In the genomic region with DNA sequence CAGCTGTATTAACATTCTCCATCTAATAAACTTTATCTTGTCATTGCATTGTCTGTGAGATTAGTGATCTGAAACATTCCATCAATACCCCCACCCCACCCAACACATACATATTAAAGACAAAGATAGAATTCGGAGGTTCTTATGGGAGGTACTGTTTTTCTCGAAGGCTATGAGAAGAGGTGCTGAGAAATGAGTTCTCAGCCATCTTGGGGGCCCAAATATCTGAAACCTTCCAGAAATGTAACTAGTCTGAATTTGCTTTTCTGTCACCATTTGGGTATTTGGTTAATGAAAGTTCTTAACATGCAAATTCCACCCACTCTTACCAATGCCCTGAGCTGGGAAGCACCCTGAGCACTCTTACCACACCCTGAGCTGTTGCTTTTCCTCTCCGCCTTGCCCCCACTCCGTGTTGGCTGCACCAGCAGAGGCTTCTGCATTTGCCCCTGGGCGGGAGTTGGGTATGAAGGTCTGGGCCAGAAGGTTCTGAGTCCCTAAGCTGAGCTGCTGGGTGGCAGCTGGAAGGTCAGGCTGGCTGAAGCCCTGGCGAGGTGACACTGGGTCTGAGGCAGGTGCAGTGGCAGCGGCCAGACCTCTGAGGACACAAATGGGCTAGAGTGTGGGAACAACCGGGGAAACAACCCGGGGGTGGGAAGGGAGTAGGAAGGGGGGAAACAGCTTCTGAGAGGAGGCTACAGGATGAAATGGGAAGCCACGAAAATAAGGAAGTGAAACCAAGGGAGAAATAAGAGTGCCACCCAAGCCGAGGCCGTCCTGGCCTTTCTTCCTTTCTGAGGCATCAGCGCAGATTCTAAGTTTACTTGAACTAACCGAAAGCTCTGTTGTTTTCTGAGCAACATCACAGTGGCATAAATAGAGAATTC, we compare ENCODE assay signal across 8 cellular contexts. TPM values are rescaled to one million over a fixed set of nuclear protein-coding genes. Genes with fewer than 3 reads are reported as not detected.
DNase-seq lines count a peak whose midpoint lies in the region; ATAC-seq lines count a peak whose summit lies in the region.

No MANE protein-coding gene starts in this region.

- peaks cover 3 to 31% (median 22%) of the 10 kb centered on the region in 4 donors for H3K4me1 Mint-ChIP-seq in CD4-positive, CD25-positive, alpha-beta regulatory T cell
- H3K4me1 Mint-ChIP-seq in activated CD4-positive, alpha-beta T cell treated with anti-CD3 and anti-CD28 coated beads, Interleukin-2, amount 10 ng/mL, durations not matched to agents 24 days and 14 days, result peaks cover 20% of the 10 kb centered on the region

- peak overlapping the region; percentile 60 to 87 (median 76) for H3K4me3 Mint-ChIP-seq in CD4-positive, CD25-positive, alpha-beta regulatory T cell
- peak overlapping the region; percentile 76 for H3K4me3 Mint-ChIP-seq in activated CD4-positive, alpha-beta T cell treated with anti-CD3 and anti-CD28 coated beads, Interleukin-2, amount 10 ng/mL, durations not matched to agents 24 days and 14 days

- peaks cover 12% of the 10 kb centered on the region for H3K36me3 ChIP-seq in CD4-positive, CD25-positive, alpha-beta regulatory T cell (ENCODE audit: control insufficient read depth, insufficient read depth, low read length)
- H3K36me3 ChIP-seq in muscle layer of duodenum (ENCODE audit: control insufficient read depth in 1 of 2, insufficient read depth in 2 of 2, low read length in 2 of 2), result no peaks in the 10 kb centered on the region

- H3K27ac ChIP-seq in CD4-positive, CD25-positive, alpha-beta regulatory T cell (ENCODE audit: insufficient read depth, low read length, poor library complexity, severe bottlenecking), result no peak overlapping the region
- peak overlapping the region; percentile 35 for H3K27ac ChIP-seq in muscle layer of duodenum (ENCODE audit: low read length)

- peak overlapping the region; percentile 90 to 97 (median 96) for H3K27ac Mint-ChIP-seq in CD4-positive, CD25-positive, alpha-beta regulatory T cell
- peak overlapping the region; percentile 86 for H3K27ac Mint-ChIP-seq in activated CD4-positive, alpha-beta T cell treated with anti-CD3 and anti-CD28 coated beads, Interleukin-2, amount 10 ng/mL, durations not matched to agents 24 days and 14 days

- peaks cover 26% of the 10 kb centered on the region for H3K36me3 Mint-ChIP-seq in CD4-positive, CD25-positive, alpha-beta regulatory T cell
- peaks cover 27% of the 10 kb centered on the region for H3K36me3 Mint-ChIP-seq in activated CD4-positive, alpha-beta T cell treated with anti-CD3 and anti-CD28 coated beads, Interleukin-2, amount 10 ng/mL, durations not matched to agents 24 days and 14 days (ENCODE audit: low read depth)

- no peaks in the 10 kb centered on the region for H3K27me3 Mint-ChIP-seq in CD4-positive, CD25-positive, alpha-beta regulatory T cell
- peaks cover 2% of the 10 kb centered on the region for H3K27me3 Mint-ChIP-seq in activated CD4-positive, alpha-beta T cell treated with anti-CD3 and anti-CD28 coated beads, Interleukin-2, amount 10 ng/mL, durations not matched to agents 24 days and 14 days

- no peaks in the 10 kb centered on the region for H3K27me3 ChIP-seq in CD4-positive, CD25-positive, alpha-beta regulatory T cell (ENCODE audit: control insufficient read depth, insufficient read depth, low read length)
- H3K27me3 ChIP-seq in muscle layer of duodenum (ENCODE audit: low read depth, low read length), result no peaks in the 10 kb centered on the region

- peaks cover 0 to 12% of the 10 kb centered on the region in 2 experiments for H3K9me3 ChIP-seq in CD4-positive, CD25-positive, alpha-beta regulatory T cell (ENCODE audit: control insufficient read depth in 2 of 2, low read length in 2 of 2)
- H3K9me3 ChIP-seq in muscle layer of duodenum (ENCODE audit: control insufficient read depth in 1 of 2, low read length in 2 of 2), result peaks cover 0 to 8% of the 10 kb centered on the region in 2 donors

- ATAC-seq in CD4-positive, CD25-positive, alpha-beta regulatory T cell (ENCODE audit: low read depth in 2 of 2), result peak; percentile 54 to 68
- ATAC-seq in GM19324 (IDR thresholded peaks at IDR 0.05; ENCODE audit: low FRiP score, unreplicated experiment), result peak; percentile 94
- ATAC-seq in HG03108 (IDR thresholded peaks at IDR 0.05; ENCODE audit: unreplicated experiment), result peak; percentile 81

- peaks cover 15% of the 10 kb centered on the region for H3K4me1 ChIP-seq in CD4-positive, CD25-positive, alpha-beta regulatory T cell (ENCODE audit: control insufficient read depth, insufficient read depth, low read length, poor library complexity, severe bottlenecking)
- peaks cover 0 to 7% of the 10 kb centered on the region in 2 donors for H3K4me1 ChIP-seq in muscle layer of duodenum (ENCODE audit: control insufficient read depth in 1 of 2, insufficient read depth in 2 of 2, low read length in 2 of 2)

- peak in 2 of 3 donors; percentile 10 to 34 for DNase-seq in CD4-positive, CD25-positive, alpha-beta regulatory T cell
- DNase-seq in activated CD4-positive, alpha-beta T cell treated with anti-CD3 and anti-CD28 coated beads, Interleukin-2, amount 10 ng/mL, durations not matched to agents 24 days and 14 days, result peak; percentile 61
- DNase-seq in NCI-H1694 treated with DMSO at 0.1 percent for 48 hours (lab: John Stamatoyannopoulos, UW) (no peak), LoVo (ENCODE audit: low spot score) (no peak), GM03348 (ENCODE audit: low spot score) (no peak)

- intact Hi-C loops in activated CD4-positive, alpha-beta T cell treated with anti-CD3 and anti-CD28 coated beads, Interleukin-2, amount 10 ng/mL, durations not matched to agents 24 days and 14 days (cut with micrococcal nuclease), result loop anchor here (2.0 kb wide), 2 partner anchors 17 to 39 kb away; partner anchors contain the start of gene STX6

- H3K9me3 Mint-ChIP-seq in CD4-positive, CD25-positive, alpha-beta regulatory T cell, result peaks cover 0 to 14% (median 4%) of the 10 kb centered on the region in 7 donors
- peaks cover 5% of the 10 kb centered on the region for H3K9me3 Mint-ChIP-seq in activated CD4-positive, alpha-beta T cell treated with anti-CD3 and anti-CD28 coated beads, Interleukin-2, amount 10 ng/mL, durations not matched to agents 24 days and 14 days

- peak overlapping the region; percentile 71 for H3K4me3 ChIP-seq in CD4-positive, CD25-positive, alpha-beta regulatory T cell (ENCODE audit: low read depth, low read length)
- no peak overlapping the region for H3K4me3 ChIP-seq in muscle layer of duodenum (ENCODE audit: low read depth in 1 of 2, low read length in 2 of 2)

RNA-seq across cellular contexts. Expression of gene IER5, which starts 26.4 kb away (rescaled TPM):
- 81.8 TPM for total RNA-seq in CD4-positive, CD25-positive, alpha-beta regulatory T cell
- 10 to 100 TPM in 1 of 4 donors, 1 to 10 TPM in 3; 6.5 to 14.2 (median 7.7) TPM for polyA plus RNA-seq in CD4-positive, CD25-positive, alpha-beta regulatory T cell
- total RNA-seq in activated CD4-positive, alpha-beta T cell treated with anti-CD3 and anti-CD28 coated beads, Interleukin-2, amount 10 ng/mL, durations not matched to agents 24 days and 14 days, result 48.3 and 48.6 TPM in 2 replicates

RNA-seq across cellular contexts. Expression of gene MR1, which starts 28.4 kb away (rescaled TPM):
- 30.5 TPM for total RNA-seq in CD4-positive, CD25-positive, alpha-beta regulatory T cell
- 10 to 100 TPM; 41.3 to 48.7 (median 45.2) TPM for polyA plus RNA-seq in CD4-positive, CD25-positive, alpha-beta regulatory T cell
- total RNA-seq in activated CD4-positive, alpha-beta T cell treated with anti-CD3 and anti-CD28 coated beads, Interleukin-2, amount 10 ng/mL, durations not matched to agents 24 days and 14 days, result 14.6 and 16.2 TPM in 2 replicates

RNA-seq across cellular contexts. Expression of gene STX6, which starts 39.5 kb away (rescaled TPM):
- total RNA-seq in CD4-positive, CD25-positive, alpha-beta regulatory T cell, result 15.5 TPM
- polyA plus RNA-seq in CD4-positive, CD25-positive, alpha-beta regulatory T cell, result 10 to 100 TPM; 10.6 to 11.5 (median 11.3) TPM
- total RNA-seq in activated CD4-positive, alpha-beta T cell treated with anti-CD3 and anti-CD28 coated beads, Interleukin-2, amount 10 ng/mL, durations not matched to agents 24 days and 14 days, result 31.9 and 33.6 TPM in 2 replicates

Comparison
In these comparisons a context has a peak if more than half of its experiments do, and no peak if none do; other contexts are left out.
1. DNase-seq: peak in CD4-positive, CD25-positive, alpha-beta regulatory T cell (2 of 3) and activated CD4-positive, alpha-beta T cell treated with anti-CD3 and anti-CD28 coated beads, Interleukin-2, amount 10 ng/mL, durations not matched to agents 24 days and 14 days (single experiment); none in NCI-H1694 treated with DMSO at 0.1 percent for 48 hours (single experiment), LoVo (single experiment) and GM03348 (single experiment).
2. Peak in every context shown above with its lines, with median percentiles within 50 percentile points of each other: ATAC-seq.